ENCODE assay signal across 8 cellular contexts in the genomic region with DNA sequence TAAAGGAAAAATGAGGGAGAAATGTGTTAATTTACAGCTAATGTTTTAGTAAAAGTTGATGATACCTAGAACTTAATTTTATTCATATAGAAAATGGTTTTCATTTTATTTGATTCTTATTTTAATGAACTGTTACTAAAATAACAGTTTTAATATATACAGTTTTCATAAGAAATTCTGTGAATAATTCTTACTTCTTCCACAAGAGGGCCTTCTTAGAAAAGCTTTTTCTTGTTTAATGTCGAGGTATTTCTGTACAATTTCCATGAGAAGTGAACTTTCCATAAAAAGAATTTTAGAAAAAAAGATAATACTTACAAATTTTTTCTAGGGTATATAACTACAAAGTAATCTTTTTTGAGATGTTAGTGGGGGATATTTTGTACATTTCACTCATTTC.
DNase-seq lines count a peak whose midpoint lies in the region; ATAC-seq, FAIRE-seq and TF ChIP-seq lines count a peak whose summit lies in the region.

No MANE protein-coding gene starts in this region.

- H3K27ac ChIP-seq in CD4-positive, alpha-beta memory T cell (ENCODE audit: low read depth, low read length), result no peak overlapping the region

- no peaks in the 10 kb centered on the region for H3K27me3 ChIP-seq in CD4-positive, alpha-beta memory T cell (ENCODE audit: insufficient read depth, low read length)
- no peaks in the 10 kb centered on the region for H3K27me3 ChIP-seq in bronchial epithelial cell (ENCODE audit: control insufficient read depth, insufficient read depth, low read length)

- no peaks in the 10 kb centered on the region for H3K9me3 ChIP-seq in CD4-positive, alpha-beta memory T cell (ENCODE audit: control insufficient read depth in 1 of 2, low read length in 2 of 2)

- no peaks in the 10 kb centered on the region for H3K9me3 Mint-ChIP-seq in CD4-positive, alpha-beta memory T cell
- no peaks in the 10 kb centered on the region for H3K9me3 Mint-ChIP-seq in activated T-helper 17 cell treated with anti-CD3 and anti-CD28 coated beads, Interleukin-2, amount 50 U/mL, for 72 hours
- H3K9me3 Mint-ChIP-seq in stimulated activated effector memory CD8-positive, alpha-beta T cell treated with anti-CD3 and anti-CD28 coated beads, Interleukin-12 subunit alpha, Interleukin-12 subunit beta, amount 100 ng/mL, for 72 hours, result no peaks in the 10 kb centered on the region

- DNase-seq in CD4-positive, alpha-beta memory T cell, result peak in 4 of 5 donors; percentile 13 to 18 (median 16)
- DNase-seq in LoVo (ENCODE audit: low spot score) (peak; percentile 4), bronchial epithelial cell (ENCODE audit: low read depth) (peak; percentile 34), myocyte (ENCODE audit: low read depth) (peak; percentile 35)
- no peak for DNase-seq in activated CD4-positive, alpha-beta T cell treated with anti-CD3 and anti-CD28 coated beads for 48 hours
- DNase-seq in stimulated activated effector memory CD8-positive, alpha-beta T cell treated with anti-CD3 and anti-CD28 coated beads, Interleukin-12 subunit alpha, Interleukin-12 subunit beta, amount 100 ng/mL, for 72 hours (ENCODE audit: low spot score in 2 of 2), result no peak

- peaks cover 5 to 13% of the 10 kb centered on the region in 2 donors for H3K36me3 Mint-ChIP-seq in CD4-positive, alpha-beta memory T cell
- peaks cover 36% of the 10 kb centered on the region for H3K36me3 Mint-ChIP-seq in activated T-helper 17 cell treated with anti-CD3 and anti-CD28 coated beads, Interleukin-2, amount 50 U/mL, for 72 hours (ENCODE audit: low read depth)
- H3K36me3 Mint-ChIP-seq in stimulated activated effector memory CD8-positive, alpha-beta T cell treated with anti-CD3 and anti-CD28 coated beads, Interleukin-12 subunit alpha, Interleukin-12 subunit beta, amount 100 ng/mL, for 72 hours, result peaks cover 23% of the 10 kb centered on the region

- no peak for FAIRE-seq in bronchial epithelial cell (lab: Jason Lieb, UNC)

- peaks cover 3% of the 10 kb centered on the region for H3K4me1 ChIP-seq in CD4-positive, alpha-beta memory T cell (ENCODE audit: insufficient read depth, low read length)

- no peak overlapping the region for H3K4me3 ChIP-seq in CD4-positive, alpha-beta memory T cell (ENCODE audit: low read length in 2 of 2)
- H3K4me3 ChIP-seq in bronchial epithelial cell (ENCODE audit: low read depth, low read length), result no peak overlapping the region

- no peak overlapping the region for H3K27ac Mint-ChIP-seq in CD4-positive, alpha-beta memory T cell
- H3K27ac Mint-ChIP-seq in activated T-helper 17 cell treated with anti-CD3 and anti-CD28 coated beads, Interleukin-2, amount 50 U/mL, for 72 hours, result no peak overlapping the region
- no peak overlapping the region for H3K27ac Mint-ChIP-seq in stimulated activated effector memory CD8-positive, alpha-beta T cell treated with anti-CD3 and anti-CD28 coated beads, Interleukin-12 subunit alpha, Interleukin-12 subunit beta, amount 100 ng/mL, for 72 hours

- POLR2A ChIA-PET in CD4-positive, alpha-beta memory T cell (lab: Charles Lee; ENCODE audit: partially characterized antibody), result interaction anchor here (1.1 to 1.8 kb wide), 4 partner anchors 70 to 262 kb away, joined by 3 to 8 read pairs (median 6); no protein-coding TSS in a partner anchor

- peaks cover 0 to 4% (median 2%) of the 10 kb centered on the region in 4 donors for H3K4me1 Mint-ChIP-seq in CD4-positive, alpha-beta memory T cell
- peaks cover 3% of the 10 kb centered on the region for H3K4me1 Mint-ChIP-seq in activated T-helper 17 cell treated with anti-CD3 and anti-CD28 coated beads, Interleukin-2, amount 50 U/mL, for 72 hours
- H3K4me1 Mint-ChIP-seq in stimulated activated effector memory CD8-positive, alpha-beta T cell treated with anti-CD3 and anti-CD28 coated beads, Interleukin-12 subunit alpha, Interleukin-12 subunit beta, amount 100 ng/mL, for 72 hours, result no peaks in the 10 kb centered on the region

- no peak overlapping the region for H3K4me3 Mint-ChIP-seq in CD4-positive, alpha-beta memory T cell
- no peak overlapping the region for H3K4me3 Mint-ChIP-seq in activated T-helper 17 cell treated with anti-CD3 and anti-CD28 coated beads, Interleukin-2, amount 50 U/mL, for 72 hours
- H3K4me3 Mint-ChIP-seq in stimulated activated effector memory CD8-positive, alpha-beta T cell treated with anti-CD3 and anti-CD28 coated beads, Interleukin-12 subunit alpha, Interleukin-12 subunit beta, amount 100 ng/mL, for 72 hours, result no peak overlapping the region

- TF ChIP-seq CTCF in bronchial epithelial cell (IDR thresholded peaks at IDR 0.05; ENCODE audit: insufficient read depth, low read length, severe bottlenecking), result no peak

- H3K36me3 ChIP-seq in CD4-positive, alpha-beta memory T cell (ENCODE audit: insufficient read depth, low read length), result no peaks in the 10 kb centered on the region
- H3K36me3 ChIP-seq in bronchial epithelial cell (ENCODE audit: control insufficient read depth, insufficient read depth, low read length), result peaks cover 3% of the 10 kb centered on the region

- CTCF ChIA-PET in CD4-positive, alpha-beta memory T cell (lab: Charles Lee; ENCODE audit: partially characterized antibody), result interaction anchor here (0.6 to 6.9 kb wide), 21 partner anchors 10 to 264 kb away, joined by 3 to 95 read pairs (median 4); a partner anchor contains a TSS

- no peak for ATAC-seq in activated T-helper 17 cell treated with anti-CD3 and anti-CD28 coated beads, Interleukin-2, amount 50 U/mL, for 72 hours (replicated peaks)
- no peak for ATAC-seq in GM19395 (IDR thresholded peaks at IDR 0.05; ENCODE audit: unreplicated experiment)
- ATAC-seq in stimulated activated effector memory CD8-positive, alpha-beta T cell treated with anti-CD3 and anti-CD28 coated beads, Interleukin-12 subunit alpha, Interleukin-12 subunit beta, amount 100 ng/mL, for 72 hours, result no peak

- no peaks in the 10 kb centered on the region for H3K27me3 Mint-ChIP-seq in CD4-positive, alpha-beta memory T cell
- H3K27me3 Mint-ChIP-seq in activated T-helper 17 cell treated with anti-CD3 and anti-CD28 coated beads, Interleukin-2, amount 50 U/mL, for 72 hours, result no peaks in the 10 kb centered on the region

- intact Hi-C loops in CD4-positive, alpha-beta memory T cell (cut with micrococcal nuclease), result loop anchor here (1.0 to 2.0 kb wide), 3 partner anchors 70 to 262 kb away; no protein-coding TSS in a partner anchor

Comparison
In these comparisons a context has a peak if more than half of its experiments do, and no peak if none do; other contexts are left out.
1. DNase-seq: peak in CD4-positive, alpha-beta memory T cell (4 of 5), LoVo (single experiment), bronchial epithelial cell (single experiment) and myocyte (single experiment); none in activated CD4-positive, alpha-beta T cell treated with anti-CD3 and anti-CD28 coated beads for 48 hours (single experiment) and stimulated activated effector memory CD8-positive, alpha-beta T cell treated with anti-CD3 and anti-CD28 coated beads, Interleukin-12 subunit alpha, Interleukin-12 subunit beta, amount 100 ng/mL, for 72 hours (0 of 2).